In genomic region chr12:6553051-6553868, GRCh38 we compare ENCODE assay signal across 8 cellular contexts. TPM values are rescaled to one million over a fixed set of nuclear protein-coding genes. Genes with fewer than 3 reads are reported as not detected.
DNase-seq lines count a peak whose midpoint lies in the region; ATAC-seq, FAIRE-seq and TF ChIP-seq lines count a peak whose summit lies in the region.

No MANE protein-coding gene starts in this region.

- DNase-seq in COLO829 (ENCODE audit: low spot score) (peak; percentile 94), endothelial cell of umbilical vein (ENCODE audit: low read depth, low spot score) (no peak), osteocyte (ENCODE audit: extremely low spot score, unreplicated experiment) (no peak), cerebellum (ENCODE audit: low spot score) (no peak), HUDEP-2 (lab: John Stamatoyannopoulos, UW; ENCODE audit: unreplicated experiment in 76 of 76) (no peak)

- CTCF ChIA-PET in endothelial cell of umbilical vein (lab: Charles Lee), result interaction anchor here (1.0 to 10.3 kb wide), 13 partner anchors 11 to 338 kb away, joined by 3 to 145 read pairs (median 5); partner anchors contain the start of genes GAPDH and NOP2

- peaks cover 4% of the 10 kb centered on the region for H3K36me3 Mint-ChIP-seq in osteocyte (ENCODE audit: unreplicated experiment)

- BruUV-seq in endothelial cell of umbilical vein (replicated peaks; lab: Mats Ljungman, UMichigan), result no TSS peak

- H3K9ac ChIP-seq in OCI-LY1 (ENCODE audit: low read length), result peak overlapping the region; percentile 14; the same call in 1 of the 2 replicates
- H3K9ac ChIP-seq in endothelial cell of umbilical vein (replicated peaks; ENCODE audit: extremely low read depth, insufficient read depth, low read length), result no peak overlapping the region

- H3K9me3 ChIP-seq in OCI-LY1 (ENCODE audit: low read length) (no peaks in the 10 kb centered on the region), endothelial cell of umbilical vein (replicated peaks; ENCODE audit: control insufficient read depth, insufficient read depth, low read length) (no peaks in the 10 kb centered on the region)

- intact Hi-C loops in endothelial cell of umbilical vein (cut with micrococcal nuclease), result loop anchor here (5.0 kb wide), 1 partner anchor 144 kb away; no protein-coding TSS in a partner anchor

- 0 out of 2 replicates have a peak, but pooled peaks cover 4% of the 10 kb centered on the region for H3F3A ChIP-seq in OCI-LY1 (ENCODE audit: insufficient read depth, low read length)

- H3K9me2 ChIP-seq in OCI-LY1 (ENCODE audit: low read depth, low read length), result no peaks in the 10 kb centered on the region

- no peaks in the 10 kb centered on the region for H3K27me3 Mint-ChIP-seq in osteocyte (ENCODE audit: unreplicated experiment)

- FAIRE-seq in endothelial cell of umbilical vein (lab: Jason Lieb, UNC), result peak; percentile 37

- H3K4me2 ChIP-seq in OCI-LY1 (ENCODE audit: low read length) (peak overlapping the region; percentile 94), endothelial cell of umbilical vein (ENCODE audit: insufficient read depth, low read length) (peak overlapping the region; percentile 92)

- no peak overlapping the region for H2AFZ ChIP-seq in OCI-LY1 (ENCODE audit: low read length)
- no peak overlapping the region for H2AFZ ChIP-seq in endothelial cell of umbilical vein (ENCODE audit: low read depth, low read length)

- TF ChIP-seq CTCF in OCI-LY1 (IDR thresholded peaks at IDR 0.05; ENCODE audit: low read length) (no peak), endothelial cell of umbilical vein (IDR thresholded peaks at IDR 0.05; ENCODE audit: extremely low read depth in 1 of 2, insufficient read depth in 1 of 2, low read depth in 1 of 2, low read length in 2 of 2) (no peak), osteocyte (IDR thresholded peaks at IDR 0.05) (no peak)

- H3K27me3 ChIP-seq in OCI-LY1 (ENCODE audit: insufficient read depth, low read length) (no peaks in the 10 kb centered on the region), endothelial cell of umbilical vein (ENCODE audit: control insufficient read depth in 2 of 2, insufficient read depth in 2 of 2, low read length in 2 of 2) (no peaks in the 10 kb centered on the region)

- peak overlapping the region; percentile 84 for H3K4me3 Mint-ChIP-seq in osteocyte (ENCODE audit: unreplicated experiment)

- H3K9me3 Mint-ChIP-seq in osteocyte (ENCODE audit: unreplicated experiment), result no peaks in the 10 kb centered on the region

- H4K20me1 ChIP-seq in OCI-LY1 (ENCODE audit: insufficient read depth, low read length), result no peaks in the 10 kb centered on the region
- H4K20me1 ChIP-seq in endothelial cell of umbilical vein (replicated peaks; ENCODE audit: control insufficient read depth, extremely low read depth, insufficient read depth, low read length), result no peaks in the 10 kb centered on the region

- H3K4me1 ChIP-seq in OCI-LY1 (ENCODE audit: insufficient read depth, low read length, severe bottlenecking) (peaks cover 40% of the 10 kb centered on the region), endothelial cell of umbilical vein (ENCODE audit: control insufficient read depth, extremely low read depth, insufficient read depth, low read length) (peaks cover 55% of the 10 kb centered on the region)

- no peak for TF ChIP-seq POLR2A in endothelial cell of umbilical vein (IDR thresholded peaks at IDR 0.05; ENCODE audit: low read depth, low read length)

- H3K27ac ChIP-seq in OCI-LY1 (ENCODE audit: low read depth, low read length, poor library complexity, severe bottlenecking) (no peak overlapping the region), endothelial cell of umbilical vein (ENCODE audit: insufficient read depth, low read depth, low read length) (no peak overlapping the region)

- H3K36me3 ChIP-seq in OCI-LY1 (ENCODE audit: insufficient read depth, low read length) (peaks cover 42% of the 10 kb centered on the region), endothelial cell of umbilical vein (ENCODE audit: control insufficient read depth in 2 of 2, extremely low read depth in 1 of 2, insufficient read depth in 2 of 2, low read length in 2 of 2) (peaks cover 6 to 15% of the 10 kb centered on the region in 2 experiments)

- peak overlapping the region; percentile 96 for H3K27ac Mint-ChIP-seq in osteocyte (ENCODE audit: unreplicated experiment)

- no peaks in the 10 kb centered on the region for H3K9me1 ChIP-seq in endothelial cell of umbilical vein (replicated peaks; ENCODE audit: control insufficient read depth, extremely low read depth, insufficient read depth, low read length)

- dilution Hi-C loops in endothelial cell of umbilical vein (cut with MboI; ENCODE audit: extremely low pct_ligation_motif_present, low sequenced_read_pairs), result no loop called here

- H3K4me3 ChIP-seq in OCI-LY1 (ENCODE audit: low read depth, low read length, poor library complexity, severe bottlenecking) (peak overlapping the region; percentile 89), endothelial cell of umbilical vein (replicated peaks in 1 of 3; ENCODE audit: insufficient read depth in 1 of 3, low read depth in 1 of 3, low read length in 3 of 3) (no peak overlapping the region)

- POLR2A ChIA-PET in endothelial cell of umbilical vein (lab: Charles Lee), result interaction anchor here (1.0 to 1.8 kb wide), 4 partner anchors 14 to 19 kb away, joined by 5 to 10 read pairs (median 6); partner anchors contain the start of gene GAPDH

- ATAC-seq in GM21723 (IDR thresholded peaks at IDR 0.05; ENCODE audit: unreplicated experiment), result no peak
- ATAC-seq in HG02588 (IDR thresholded peaks at IDR 0.05; ENCODE audit: unreplicated experiment), result no peak

- H3K4me1 Mint-ChIP-seq in osteocyte (ENCODE audit: unreplicated experiment), result peaks cover 58% of the 10 kb centered on the region

- H3K79me2 ChIP-seq in OCI-LY1 (ENCODE audit: insufficient read depth, low read length), result 0 out of 2 replicates have a peak, but pooled peaks cover 11% of the 10 kb centered on the region
- peaks cover 51% of the 10 kb centered on the region for H3K79me2 ChIP-seq in endothelial cell of umbilical vein (ENCODE audit: control insufficient read depth, insufficient read depth, low read length)

TF ChIP-seq in endothelial cell of umbilical vein, 7 proteins besides CTCF, POLR2A, EP300 and RAD21 (continues in another document):
- no peak for TF ChIP-seq JUN (IDR thresholded peaks at IDR 0.05; ENCODE audit: borderline replicate concordance, insufficient read depth, insufficient read length, low read depth)

RNA-seq across cellular contexts. Expression of gene IFFO1, which starts 2.6 kb away (rescaled TPM):
- 26.4 and 27.7 TPM in 2 replicates for total RNA-seq in endothelial cell of umbilical vein
- polyA plus RNA-seq in endothelial cell of umbilical vein, result 41.0 and 41.2 TPM in 2 replicates
- polyA plus RNA-seq in endothelial cell of umbilical vein (2011; cell fraction: cytosol; rRNA removed), result 15.9 and 21.0 TPM in 2 replicates
- 156 and 161 TPM in 2 replicates for polyA plus RNA-seq in endothelial cell of umbilical vein (2011; cell fraction: nucleus; rRNA removed)
- 18.3 and 26.1 TPM in 2 replicates for polyA plus RNA-seq in endothelial cell of umbilical vein (2012)
- polyA minus RNA-seq in endothelial cell of umbilical vein, result 19.2 and 20.3 TPM in 2 replicates
- not detected for polyA minus RNA-seq in endothelial cell of umbilical vein (2011; cell fraction: cytosol; rRNA and poly(A)+ RNA removed)
- 12.7 and 20.1 TPM in 2 replicates for polyA minus RNA-seq in endothelial cell of umbilical vein (2011; cell fraction: nucleus; rRNA and poly(A)+ RNA removed)
- 35.9 and 40.7 TPM in 2 replicates for total RNA-seq in osteocyte
- 6.5 TPM for total RNA-seq in cerebellum

RNA-seq across cellular contexts. Expression of gene NOP2, which starts 14.8 kb away (rescaled TPM):
- total RNA-seq in endothelial cell of umbilical vein, result 58.5 and 63.6 TPM in 2 replicates
- polyA plus RNA-seq in endothelial cell of umbilical vein, result 17.8 and 26.3 TPM in 2 replicates
- polyA plus RNA-seq in endothelial cell of umbilical vein (2011; cell fraction: cytosol; rRNA removed), result 28.3 and 30.1 TPM in 2 replicates
- polyA plus RNA-seq in endothelial cell of umbilical vein (2011; cell fraction: nucleus; rRNA removed), result 160 and 198 TPM in 2 replicates
- 44.4 and 58.0 TPM in 2 replicates for polyA plus RNA-seq in endothelial cell of umbilical vein (2012)
- 29.2 and 29.4 TPM in 2 replicates for polyA minus RNA-seq in endothelial cell of umbilical vein
- polyA minus RNA-seq in endothelial cell of umbilical vein (2011; cell fraction: cytosol; rRNA and poly(A)+ RNA removed), result 26.3 TPM
- polyA minus RNA-seq in endothelial cell of umbilical vein (2011; cell fraction: nucleus; rRNA and poly(A)+ RNA removed), result 33.6 and 35.6 TPM in 2 replicates
- 32.5 and 34.5 TPM in 2 replicates for total RNA-seq in osteocyte
- total RNA-seq in cerebellum, result 10.3 TPM

RNA-seq across cellular contexts. Expression of gene GAPDH, which starts 18.9 kb away (rescaled TPM):
- total RNA-seq in endothelial cell of umbilical vein, result 4,245 and 4,648 TPM in 2 replicates
- polyA plus RNA-seq in endothelial cell of umbilical vein, result 8,748 and 10,370 TPM in 2 replicates
- 9,573 and 9,900 TPM in 2 replicates for polyA plus RNA-seq in endothelial cell of umbilical vein (2011; cell fraction: cytosol; rRNA removed)
- polyA plus RNA-seq in endothelial cell of umbilical vein (2011; cell fraction: nucleus; rRNA removed), result 2,700 and 3,179 TPM in 2 replicates
- polyA plus RNA-seq in endothelial cell of umbilical vein (2012), result 5,034 and 5,687 TPM in 2 replicates
- polyA minus RNA-seq in endothelial cell of umbilical vein, result 7,250 and 7,739 TPM in 2 replicates
- 5,221 TPM for polyA minus RNA-seq in endothelial cell of umbilical vein (2011; cell fraction: cytosol; rRNA and poly(A)+ RNA removed)
- 818 and 923 TPM in 2 replicates for polyA minus RNA-seq in endothelial cell of umbilical vein (2011; cell fraction: nucleus; rRNA and poly(A)+ RNA removed)
- 1,754 and 1,775 TPM in 2 replicates for total RNA-seq in osteocyte
- total RNA-seq in cerebellum, result 1,321 TPM

RNA-seq across cellular contexts. Expression of gene CHD4, which starts 53.9 kb away (rescaled TPM):
- 192 and 216 TPM in 2 replicates for total RNA-seq in endothelial cell of umbilical vein
- 119 and 127 TPM in 2 replicates for polyA plus RNA-seq in endothelial cell of umbilical vein
- polyA plus RNA-seq in endothelial cell of umbilical vein (2011; cell fraction: cytosol; rRNA removed), result 130 and 131 TPM in 2 replicates
- polyA plus RNA-seq in endothelial cell of umbilical vein (2011; cell fraction: nucleus; rRNA removed), result 178 and 198 TPM in 2 replicates
- 108 and 117 TPM in 2 replicates for polyA plus RNA-seq in endothelial cell of umbilical vein (2012)
- 187 and 211 TPM in 2 replicates for polyA minus RNA-seq in endothelial cell of umbilical vein
- polyA minus RNA-seq in endothelial cell of umbilical vein (2011; cell fraction: cytosol; rRNA and poly(A)+ RNA removed), result 97.7 TPM
- 83.7 and 90.8 TPM in 2 replicates for polyA minus RNA-seq in endothelial cell of umbilical vein (2011; cell fraction: nucleus; rRNA and poly(A)+ RNA removed)
- total RNA-seq in osteocyte, result 348 and 351 TPM in 2 replicates
- total RNA-seq in cerebellum, result 176 TPM

RNA-seq across cellular contexts. Expression of gene NCAPD2, which starts 59.4 kb away (rescaled TPM):
- total RNA-seq in endothelial cell of umbilical vein (77.3 and 90.1 TPM in 2 replicates), osteocyte (36.4 and 36.9 TPM in 2 replicates), cerebellum (22.3 TPM)
- polyA plus RNA-seq in endothelial cell of umbilical vein, result 33.6 and 41.8 TPM in 2 replicates
- 51.2 and 57.2 TPM in 2 replicates for polyA plus RNA-seq in endothelial cell of umbilical vein (2011; cell fraction: cytosol; rRNA removed)
- 57.7 and 61.4 TPM in 2 replicates for polyA plus RNA-seq in endothelial cell of umbilical vein (2011; cell fraction: nucleus; rRNA removed)
- 32.3 and 64.2 TPM in 2 replicates for polyA plus RNA-seq in endothelial cell of umbilical vein (2012)
- 96.4 and 101 TPM in 2 replicates for polyA minus RNA-seq in endothelial cell of umbilical vein
- 117 TPM for polyA minus RNA-seq in endothelial cell of umbilical vein (2011; cell fraction: cytosol; rRNA and poly(A)+ RNA removed)
- 40.0 and 76.8 TPM in 2 replicates for polyA minus RNA-seq in endothelial cell of umbilical vein (2011; cell fraction: nucleus; rRNA and poly(A)+ RNA removed)
